ENCODE assay signal across 12 cellular contexts in genomic region chr10:18582803-18583202, GRCh38.
DNase-seq lines count a peak whose midpoint lies in the region; ATAC-seq, FAIRE-seq and TF ChIP-seq lines count a peak whose summit lies in the region.
"Had no signal": no experiment of that assay in that cellular context is flagged by ENCODE, and none has a peak within 500 bp of the region (broad histone marks: within the 10 kb centered on the region; RNA-seq: fewer than 3 reads in every experiment).

No MANE protein-coding gene starts in this region.

- FAIRE-seq in GM12892 (lab: Jason Lieb, UNC), result no peak

- H3K9me3 ChIP-seq in esophagus squamous epithelium, result peaks cover 0 to 8% (median 0%) of the 10 kb centered on the region in 3 donors

- no peaks in the 10 kb centered on the region for H3K4me1 ChIP-seq in esophagus squamous epithelium

- peaks cover 0 to 79% (median 4%) of the 10 kb centered on the region in 3 donors for H3K36me3 ChIP-seq in esophagus squamous epithelium

- intact Hi-C loops in esophagus squamous epithelium (cut with DNase I), result no loop called here

- TF ChIP-seq CTCF in esophagus squamous epithelium (IDR thresholded peaks at IDR 0.05), result no peak

- TF ChIP-seq POLR2A in esophagus squamous epithelium (IDR thresholded peaks at IDR 0.05), result no peak
- no peak for TF ChIP-seq POLR2A in GM12892 (IDR thresholded peaks at IDR 0.05; ENCODE audit: low read depth, low read length)

- in situ Hi-C loops in G401 (cut with HindIII; ENCODE audit: low sequenced_read_pairs), result no loop called here

- H3K27me3 ChIP-seq in esophagus squamous epithelium, result no peaks in the 10 kb centered on the region

- peak; percentile 7 for DNase-seq in GM04503 (ENCODE audit: low read depth)
- DNase-seq in NOMO-1 treated with DMSO at 0.1 percent for 48 hours (lab: John Stamatoyannopoulos, UW; ENCODE audit: unreplicated experiment), result peak; percentile 7
- peak; percentile 8 for DNase-seq in fibroblast of peridontal ligament (ENCODE audit: extremely low read depth)
- no peak for DNase-seq in G401 (ENCODE audit: low spot score)
- DNase-seq in T-helper 9 cell, result no peak
- no peak for DNase-seq in esophagus squamous epithelium (lab: John Stamatoyannopoulos, UW)
- no peak for DNase-seq in GM12892 (ENCODE audit: insufficient read length)
- DNase-seq: activated T-cell treated with anti-CD3 and anti-CD28 coated beads, Interleukin-2, amount 50 U/mL, for 24 hours; Calu3; left colon; stimulated activated CD4-positive, alpha-beta T cell treated with anti-CD3 and anti-CD28 coated beads, Interleukin-1b, Interleukin-23, amount 100 ng/mL, for 48 hours had no signal

- H3K4me3 ChIP-seq in esophagus squamous epithelium, result no peak overlapping the region

- peak; percentile 45 for ATAC-seq in HG02678 (IDR thresholded peaks at IDR 0.05; ENCODE audit: unreplicated experiment)
- ATAC-seq: left colon had no signal

- no peak overlapping the region for H3K27ac ChIP-seq in esophagus squamous epithelium

- WGBS in esophagus squamous epithelium, 2 donors, result 44 to 72% methylated on average over 3 of the region's 3 CpGs

Comparison
In these comparisons a context has a peak if more than half of its experiments do, and no peak if none do; other contexts are left out.
1. DNase-seq: peak in GM04503 (single experiment), NOMO-1 treated with DMSO at 0.1 percent for 48 hours (single experiment) and fibroblast of peridontal ligament (single experiment); none in G401 (single experiment), T-helper 9 cell (single experiment), esophagus squamous epithelium (single experiment) and GM12892 (single experiment).